Comparison of ENCODE assay signal across 8 cellular contexts in the genomic region with DNA sequence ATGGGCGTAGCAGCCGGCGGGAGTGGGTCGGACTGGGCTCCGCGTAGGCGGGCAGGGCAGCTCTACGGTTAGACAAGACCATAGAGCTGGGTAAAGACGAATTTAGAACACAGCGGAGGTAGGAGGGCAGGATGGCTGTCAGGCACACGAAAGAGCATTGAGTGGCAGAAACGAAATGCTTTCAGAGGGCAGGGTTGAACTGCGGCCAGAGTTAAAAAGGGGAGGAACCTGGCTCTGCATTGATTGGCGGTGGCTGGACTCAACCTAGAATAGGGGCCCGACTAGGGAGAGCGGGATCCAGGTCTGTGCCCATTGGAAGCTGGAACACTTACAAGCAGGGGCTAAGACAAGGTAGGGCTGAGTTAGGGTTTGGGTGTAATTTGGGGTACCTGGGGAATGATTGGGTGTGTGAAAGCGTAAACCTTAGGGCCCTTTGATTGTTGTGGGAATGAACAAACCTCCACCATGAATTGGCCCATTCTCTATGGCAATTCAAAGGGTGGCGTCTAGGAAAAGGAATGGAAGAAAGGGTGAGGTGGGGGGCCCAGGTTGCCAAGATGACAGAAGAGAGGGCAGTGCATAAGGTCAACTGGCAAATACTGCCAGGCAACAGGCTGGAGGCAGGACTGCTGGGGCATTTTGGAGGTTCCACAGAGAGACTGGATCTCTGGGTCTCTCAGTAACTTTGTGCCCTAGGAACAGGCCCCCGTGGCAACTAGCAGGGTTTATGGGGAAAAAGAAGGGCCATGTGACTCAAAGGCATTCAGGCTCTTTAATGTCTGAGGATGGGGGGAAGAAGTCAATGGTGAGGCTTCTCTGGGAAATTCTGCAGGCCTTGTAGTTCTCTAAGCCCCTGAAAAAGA. TPM values are rescaled to one million over a fixed set of nuclear protein-coding genes. Genes with fewer than 3 reads are reported as not detected.
DNase-seq lines count a peak whose midpoint lies in the region; ATAC-seq and TF ChIP-seq lines count a peak whose summit lies in the region.

No MANE protein-coding gene starts in this region.

- no peaks in the 10 kb centered on the region; the same call in none of the 2 replicates for H3K36me3 ChIP-seq in Caco-2 (ENCODE audit: control insufficient read depth, insufficient read depth, low read length)
- 0 out of 2 replicates have a peak, but pooled peaks cover 3% of the 10 kb centered on the region for H3K36me3 ChIP-seq in MM.1S (replicated peaks; ENCODE audit: insufficient read depth, low read length)
- peaks cover 21% of the 10 kb centered on the region for H3K36me3 ChIP-seq in endodermal cell (ENCODE audit: control insufficient read depth, insufficient read depth, low read length)

- no peaks in the 10 kb centered on the region for H3K27me3 ChIP-seq in Caco-2 (replicated peaks; ENCODE audit: control insufficient read depth, insufficient read depth, low read length)
- no peaks in the 10 kb centered on the region for H3K27me3 ChIP-seq in MM.1S (replicated peaks; ENCODE audit: insufficient read depth, low read length)
- no peaks in the 10 kb centered on the region for H3K27me3 ChIP-seq in endodermal cell (ENCODE audit: control insufficient read depth, insufficient read depth, low read length, poor library complexity, severe bottlenecking)

- H3K27ac ChIP-seq in MM.1S (ENCODE audit: low read length) (peak overlapping the region; percentile 63; the same call in 1 of the 2 replicates), endodermal cell (ENCODE audit: low read depth, low read length) (peak overlapping the region; percentile 26)

- BruUV-seq in Caco-2 (replicated peaks; lab: Mats Ljungman, UMichigan), result no TSS peak

- peak overlapping the region; percentile 82 for H3K4me2 ChIP-seq in MM.1S (ENCODE audit: low read depth, low read length)

- 0 out of 2 replicates have a peak overlapping the region, but pooled peaks have one; percentile 19 for H2AFZ ChIP-seq in MM.1S (ENCODE audit: low read length)

- H3K27me3 Mint-ChIP-seq in Caco-2 (ENCODE audit: insufficient read depth, unreplicated experiment) (no peaks in the 10 kb centered on the region), endodermal cell (ENCODE audit: insufficient read depth) (no peaks in the 10 kb centered on the region)

- H3K27ac Mint-ChIP-seq in Caco-2 (ENCODE audit: unreplicated experiment), result peak overlapping the region; percentile 89
- peak overlapping the region; percentile 94 for H3K27ac Mint-ChIP-seq in endodermal cell

- H3K4me3 Mint-ChIP-seq in Caco-2 (ENCODE audit: unreplicated experiment), result peak overlapping the region; percentile 89
- H3K4me3 Mint-ChIP-seq in endodermal cell, result peak overlapping the region; percentile 71

- peaks cover 34% of the 10 kb centered on the region for H3K36me3 Mint-ChIP-seq in Caco-2 (ENCODE audit: insufficient read depth, unreplicated experiment)
- peaks cover 32% of the 10 kb centered on the region for H3K36me3 Mint-ChIP-seq in endodermal cell (ENCODE audit: low read depth)

- H3K4me1 ChIP-seq in Caco-2 (0 out of 2 replicates have a peak, but pooled peaks cover 3% of the 10 kb centered on the region), MM.1S (ENCODE audit: low read length) (no peaks in the 10 kb centered on the region), endodermal cell (ENCODE audit: control insufficient read depth, insufficient read depth, low read length) (no peaks in the 10 kb centered on the region)

- 2 to 19% methylated on average over 10 to 19 of the region's 19 CpGs for WGBS in endodermal cell (ENCODE audit: insufficient coverage in 1 of 2, insufficient read length in 1 of 2), 2 experiments

- no peaks in the 10 kb centered on the region for H3K9me3 Mint-ChIP-seq in Caco-2 (ENCODE audit: unreplicated experiment)
- H3K9me3 Mint-ChIP-seq in endodermal cell, result peaks cover 70% of the 10 kb centered on the region

- no peaks in the 10 kb centered on the region for H4K20me1 ChIP-seq in MM.1S (ENCODE audit: insufficient read depth, low read length)

- peaks cover 31% of the 10 kb centered on the region for H3K79me2 ChIP-seq in MM.1S (ENCODE audit: low read length)

- H3K9ac ChIP-seq in MM.1S (ENCODE audit: low read length), result peak overlapping the region; percentile 46; the same call in 1 of the 2 replicates
- H3K9ac ChIP-seq in endodermal cell (ENCODE audit: extremely low read depth, low read length, poor library complexity, severe bottlenecking), result no peak overlapping the region

- intact Hi-C loops in Caco-2 (cut with micrococcal nuclease; ENCODE audit: unreplicated experiment), result loop anchor here (2.0 to 10.0 kb wide), 3 partner anchors 90 to 436 kb away; partner anchors contain the start of genes ARAF, CDK16 and ZNF81

- CTCF ChIA-PET in Caco-2 (lab: Charles Lee), result no interaction called here

- TF ChIP-seq CTCF in Caco-2 (IDR thresholded peaks at IDR 0.05; ENCODE audit: insufficient read depth in 1 of 2, low read depth in 1 of 2, low read length in 1 of 2, severe bottlenecking in 1 of 2, unreplicated experiment in 1 of 2) (no peak), MM.1S (IDR thresholded peaks at IDR 0.05; ENCODE audit: low read length) (no peak), endodermal cell (conservative IDR thresholded peaks at IDR 0.05) (no peak), omental fat pad (IDR thresholded peaks at IDR 0.05) (no peak)

- H3K9me2 ChIP-seq in MM.1S (replicated peaks; ENCODE audit: insufficient read depth, low read length), result no peaks in the 10 kb centered on the region

- H3K9me3 ChIP-seq in Caco-2 (no peaks in the 10 kb centered on the region), MM.1S (replicated peaks; ENCODE audit: insufficient read depth, low read length) (no peaks in the 10 kb centered on the region), endodermal cell (ENCODE audit: control insufficient read depth, low read length) (no peaks in the 10 kb centered on the region)

- H3K4me1 Mint-ChIP-seq in Caco-2 (ENCODE audit: low read depth, unreplicated experiment) (peaks cover 23% of the 10 kb centered on the region), endodermal cell (peaks cover 11% of the 10 kb centered on the region)

- peak overlapping the region; percentile 46 for H3K4me3 ChIP-seq in Caco-2 (ENCODE audit: low read depth, low read length)
- H3K4me3 ChIP-seq in MM.1S (ENCODE audit: low read length), result peak overlapping the region; percentile 62
- H3K4me3 ChIP-seq in endodermal cell (ENCODE audit: low read length), result peak overlapping the region; percentile 76

- POLR2A ChIA-PET in Caco-2 (lab: Charles Lee), result interaction anchor here (0.7 to 1.1 kb wide), 3 partner anchors 46 to 1261 kb away, joined by 3 read pairs; no protein-coding TSS in a partner anchor

- ATAC-seq in omental fat pad (ENCODE audit: low FRiP score) (peak; percentile 19), GM19324 (IDR thresholded peaks at IDR 0.05; ENCODE audit: low FRiP score, unreplicated experiment) (no peak), HG03095 (IDR thresholded peaks at IDR 0.05; ENCODE audit: unreplicated experiment) (no peak)

- H3F3A ChIP-seq in MM.1S (ENCODE audit: insufficient read depth, low read length), result peaks cover 9% of the 10 kb centered on the region

- DNase-seq in Caco-2 (no peak), MM.1S (no peak), endodermal cell (no peak), omental fat pad (ENCODE audit: low spot score) (no peak), NCI-H1694 treated with DMSO at 0.1 percent for 48 hours (lab: John Stamatoyannopoulos, UW) (no peak), DMS 273 treated with DMSO at 0.1 percent for 48 hours (lab: John Stamatoyannopoulos, UW) (no peak)

RNA-seq across cellular contexts. Expression of gene ELK1, which starts 0.9 kb away (rescaled TPM):
- 28.9 and 29.3 TPM in 2 replicates for total RNA-seq in Caco-2 (2022)
- total RNA-seq in endodermal cell, result 10 to 100 TPM; 30.8 to 37.0 TPM
- polyA plus RNA-seq in endodermal cell (2013, experiment 1 of 2), result 19.5 TPM
- polyA plus RNA-seq in endodermal cell (2013, experiment 2 of 2), result 19.4 TPM
- total RNA-seq in omental fat pad, result 10 to 100 TPM; 22.2 to 35.2 (median 25.9) TPM

RNA-seq across cellular contexts. Expression of gene UXT, which starts 7.7 kb away (rescaled TPM):
- total RNA-seq in Caco-2 (2022) (116 and 120 TPM in 2 replicates), endodermal cell (10 to 100 TPM; 83.7 to 99.9 TPM), omental fat pad (100 to 1,000 TPM in 2 of 4 donors, 10 to 100 TPM in 2; 91.0 to 126 (median 99.6) TPM)
- 121 TPM for polyA plus RNA-seq in endodermal cell (2013, experiment 1 of 2)
- 110 TPM for polyA plus RNA-seq in endodermal cell (2013, experiment 2 of 2)

RNA-seq across cellular contexts. Expression of gene CFP, which starts 21.5 kb away (rescaled TPM):
- 0.34 and 0.88 TPM in 2 replicates for total RNA-seq in Caco-2 (2022)
- total RNA-seq in endodermal cell, result 1 to 10 TPM; 3.2 to 4.6 TPM
- polyA plus RNA-seq in endodermal cell (2013, experiment 1 of 2), result 0.75 TPM
- 0.58 TPM for polyA plus RNA-seq in endodermal cell (2013, experiment 2 of 2)
- total RNA-seq in omental fat pad, result 10 to 100 TPM in 2 of 4 donors, 1 to 10 TPM in 2; 7.4 to 53.9 (median 11.2) TPM

RNA-seq across cellular contexts. Expression of gene SYN1, which starts 31.6 kb away (rescaled TPM):
- total RNA-seq in Caco-2 (2022), result not detected in 2 replicates
- 1 to 10 TPM; 4.9 to 5.3 TPM for total RNA-seq in endodermal cell
- 5.5 TPM for polyA plus RNA-seq in endodermal cell (2013, experiment 1 of 2)
- 4.5 TPM for polyA plus RNA-seq in endodermal cell (2013, experiment 2 of 2)
- 1 to 10 TPM in 3 of 4 donors, not detected in 1; 1.0 to 3.1 (median 1.3) TPM for total RNA-seq in omental fat pad
